Comparison of ENCODE assay signal across 1 cellular context in genomic region chr2:233822781-233823730, GRCh38.
TF ChIP-seq lines count a peak whose summit lies in the region.

No MANE protein-coding gene starts in this region.

TF ChIP-seq in IMR-90, 13 proteins besides CTCF, POLR2A, EP300 and RAD21:
- TF ChIP-seq USF2 (IDR thresholded peaks at IDR 0.05; ENCODE audit: low read depth, low read length) (no peak), MAZ (IDR thresholded peaks at IDR 0.05; ENCODE audit: borderline replicate concordance, low read depth, low read length) (no peak), NFE2L2 (IDR thresholded peaks at IDR 0.05; ENCODE audit: low read depth, low read length) (no peak), CEBPB (IDR thresholded peaks at IDR 0.05; ENCODE audit: low read depth, low read length) (no peak), RCOR1 (IDR thresholded peaks at IDR 0.05; ENCODE audit: insufficient replicate concordance, low read length) (no peak), BHLHE40 (IDR thresholded peaks at IDR 0.05; ENCODE audit: low read depth, low read length) (no peak), RFX5 (IDR thresholded peaks at IDR 0.05; ENCODE audit: low read depth, low read length) (no peak)
TF ChIP-seq in IMR-90: peak in this region for 0.
